17 cellular contexts compared by ENCODE assay signal in the genomic region with DNA sequence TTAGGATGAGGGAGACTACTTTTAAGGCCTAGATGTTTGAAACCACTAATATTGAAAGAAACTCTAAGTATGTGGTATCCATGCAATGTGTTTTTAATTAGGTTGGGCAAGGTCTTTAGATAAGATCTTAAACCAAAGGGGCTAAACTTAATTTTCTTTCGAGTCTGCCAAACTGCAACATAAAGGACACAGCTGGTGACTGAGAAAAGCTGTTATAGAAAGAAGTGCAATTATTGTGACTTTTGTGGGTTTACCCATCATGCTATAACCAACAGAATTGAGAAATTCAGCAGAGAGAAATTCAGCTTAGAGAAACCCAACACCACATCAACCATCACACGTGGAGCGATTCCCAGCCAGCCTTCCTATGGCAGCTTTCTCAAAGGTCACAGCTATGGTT.
"Had no signal": no experiment of that assay in that cellular context is flagged by ENCODE, and none has a peak within 500 bp of the region (broad histone marks: within the 10 kb centered on the region; RNA-seq: fewer than 3 reads in every experiment).

No MANE protein-coding gene starts in this region.

- H3K27me3 ChIP-seq: heart left ventricle, pancreas, SJCRH30, thyroid gland had no signal

- ATAC-seq: activated T-cell treated with anti-CD3 and anti-CD28 coated beads, Interleukin-2, amount 50 U/mL, for 72 hours; heart left ventricle; left lobe of liver; pancreas; stimulated activated naive B cell treated with anti-CD40 and anti-IgM and Interleukin-4, amounts not matched to agents 10 μg/mL and 1 μg/mL and 100 μg/mL, for 72 hours had no signal

- H3K36me3 Mint-ChIP-seq: activated CD4-positive, alpha-beta memory T cell treated with anti-CD3 and anti-CD28 coated beads for 36 hours; stimulated activated naive B cell treated with anti-CD40 and anti-IgM and Interleukin-4, amounts not matched to agents 10 μg/mL and 1 μg/mL and 100 μg/mL, for 72 hours had no signal

- H3K27ac ChIP-seq: dorsolateral prefrontal cortex, heart left ventricle, pancreas, SJCRH30, thyroid gland, VCaP had no signal

- H3K9me3 Mint-ChIP-seq: activated CD4-positive, alpha-beta memory T cell treated with anti-CD3 and anti-CD28 coated beads for 36 hours; endodermal cell had no signal

- H3K4me3 ChIP-seq: dorsolateral prefrontal cortex, heart left ventricle, pancreas, SJCRH30, thyroid gland had no signal

- H3K4me1 Mint-ChIP-seq: stimulated activated naive B cell treated with anti-CD40 and anti-IgM and Interleukin-4, amounts not matched to agents 10 μg/mL and 1 μg/mL and 100 μg/mL, for 72 hours had no signal

- H3K27ac Mint-ChIP-seq: activated CD4-positive, alpha-beta memory T cell treated with anti-CD3 and anti-CD28 coated beads for 36 hours; activated T-cell treated with anti-CD3 and anti-CD28 coated beads, Interleukin-2, amount 50 U/mL, for 72 hours; endodermal cell; stimulated activated naive B cell treated with anti-CD40 and anti-IgM and Interleukin-4, amounts not matched to agents 10 μg/mL and 1 μg/mL and 100 μg/mL, for 72 hours had no signal

- H3K4me3 Mint-ChIP-seq: activated CD4-positive, alpha-beta memory T cell treated with anti-CD3 and anti-CD28 coated beads for 36 hours; activated T-cell treated with anti-CD3 and anti-CD28 coated beads, Interleukin-2, amount 50 U/mL, for 72 hours; endodermal cell; stimulated activated naive B cell treated with anti-CD40 and anti-IgM and Interleukin-4, amounts not matched to agents 10 μg/mL and 1 μg/mL and 100 μg/mL, for 72 hours had no signal

- H3K4me1 ChIP-seq: heart left ventricle, pancreas, SJCRH30 had no signal

- H3K36me3 ChIP-seq: heart left ventricle, pancreas, SJCRH30, thyroid gland had no signal

- H3K9me3 ChIP-seq: heart left ventricle, pancreas, SJCRH30, thyroid gland had no signal

- DNase-seq: activated CD4-positive, alpha-beta memory T cell treated with anti-CD3 and anti-CD28 coated beads for 36 hours; activated CD4-positive, alpha-beta T cell treated with anti-CD3 and anti-CD28 coated beads for 1 hour; activated gamma-delta T cell treated with Interleukin-2 at 50 U/mL for 16 hours; activated T-cell treated with anti-CD3 and anti-CD28 coated beads, Interleukin-2, amount 50 U/mL, for 72 hours; aorta; dorsolateral prefrontal cortex; endodermal cell; erythroblast; heart left ventricle; pancreas; SJCRH30; stimulated activated CD4-positive, alpha-beta T cell treated with anti-CD3 and anti-CD28 coated beads, Interleukin-2, amount 100 ng/mL, for 48 hours; stimulated activated naive B cell treated with anti-CD40 and anti-IgM and Interleukin-4, amounts not matched to agents 10 μg/mL and 1 μg/mL and 100 μg/mL, for 72 hours; T-helper 1 cell; thyroid gland had no signal
